ENCODE assay signal across 15 cellular contexts in genomic region chr6:11876934-11877433, GRCh38.
A peak's percentile ranks its signal among the peaks of the same experiment; 100 is the strongest.
DNase-seq lines count a peak whose midpoint lies in the region; ATAC-seq and TF ChIP-seq lines count a peak whose summit lies in the region.
"Had no signal": no experiment of that assay in that cellular context is flagged by ENCODE, and none has a peak within 500 bp of the region (broad histone marks: within the 10 kb centered on the region; RNA-seq: fewer than 3 reads in every experiment).

No MANE protein-coding gene starts in this region.

- WGBS in thyroid gland, 2 donors = 88 to 92% methylated on average over 10 of the region's 10 CpGs

- H3K36me3 ChIP-seq in thyroid gland = no peaks in the 10 kb centered on the region

- POLR2A ChIA-PET in activated CD4-positive, alpha-beta T cell treated with anti-CD3 and anti-CD28 coated beads, Interleukin-2, amount 10 ng/mL, durations not matched to agents 7 days and 5 days (lab: Charles Lee) = no interaction called here

- H3K27me3 ChIP-seq in thyroid gland = no peaks in the 10 kb centered on the region

- ATAC-seq in HG02610 (IDR thresholded peaks at IDR 0.05; ENCODE audit: unreplicated experiment) (peak; percentile 79), HG03460 (IDR thresholded peaks at IDR 0.05; ENCODE audit: unreplicated experiment) (peak; percentile 85)
- ATAC-seq: sciatic nerve, T-cell had no signal

- peaks cover 3% of the 10 kb centered on the region for H3K9me3 Mint-ChIP-seq in activated CD4-positive, alpha-beta T cell treated with anti-CD3 and anti-CD28 coated beads, Interleukin-2, amount 10 ng/mL, durations not matched to agents 7 days and 5 days

- H3K27ac Mint-ChIP-seq in activated CD4-positive, alpha-beta T cell treated with anti-CD3 and anti-CD28 coated beads, Interleukin-2, amount 10 ng/mL, durations not matched to agents 7 days and 5 days = no peak overlapping the region
- H3K27ac Mint-ChIP-seq: H9, T-cell had no signal

- H3K4me1 Mint-ChIP-seq in activated CD4-positive, alpha-beta T cell treated with anti-CD3 and anti-CD28 coated beads, Interleukin-2, amount 10 ng/mL, durations not matched to agents 7 days and 5 days = no peaks in the 10 kb centered on the region

- no peak overlapping the region for H3K27ac ChIP-seq in thyroid gland

- CTCF ChIA-PET in activated CD4-positive, alpha-beta T cell treated with anti-CD3 and anti-CD28 coated beads, Interleukin-2, amount 10 ng/mL, durations not matched to agents 7 days and 5 days (lab: Charles Lee) = no interaction called here

- no peaks in the 10 kb centered on the region for H3K36me3 Mint-ChIP-seq in activated CD4-positive, alpha-beta T cell treated with anti-CD3 and anti-CD28 coated beads, Interleukin-2, amount 10 ng/mL, durations not matched to agents 7 days and 5 days (ENCODE audit: low read depth)
- H3K36me3 Mint-ChIP-seq: T-cell had no signal

- H3K27me3 Mint-ChIP-seq in activated CD4-positive, alpha-beta T cell treated with anti-CD3 and anti-CD28 coated beads, Interleukin-2, amount 10 ng/mL, durations not matched to agents 7 days and 5 days = no peaks in the 10 kb centered on the region

- no peak overlapping the region for H3K4me3 Mint-ChIP-seq in activated CD4-positive, alpha-beta T cell treated with anti-CD3 and anti-CD28 coated beads, Interleukin-2, amount 10 ng/mL, durations not matched to agents 7 days and 5 days
- H3K4me3 Mint-ChIP-seq: H9, T-cell had no signal

- no peak overlapping the region for H3K4me3 ChIP-seq in thyroid gland (replicated peaks in 1 of 3)

- no peak for TF ChIP-seq POLR2A in thyroid gland (IDR thresholded peaks at IDR 0.05)

- peaks cover 0 to 12% of the 10 kb centered on the region in 2 donors for H3K4me1 ChIP-seq in thyroid gland

- TF ChIP-seq CTCF in thyroid gland (IDR thresholded peaks at IDR 0.05) = no peak

- DNase-seq in NOMO-1 treated with DMSO at 0.1 percent for 48 hours (lab: John Stamatoyannopoulos, UW; ENCODE audit: unreplicated experiment) (peak; percentile 44), NOMO-1 treated with dmso at 0.1 percent for 144 hours (lab: John Stamatoyannopoulos, UW; ENCODE audit: unreplicated experiment) (no peak), NCI-H187 (lab: John Stamatoyannopoulos, UW) (no peak), thyroid gland (no peak), NCI-H524 (lab: John Stamatoyannopoulos, UW) (no peak)
- DNase-seq in activated CD4-positive, alpha-beta T cell treated with anti-CD3 and anti-CD28 coated beads, Interleukin-2, amount 10 ng/mL, durations not matched to agents 7 days and 5 days = no peak
- DNase-seq: DMS153; effector CD8-positive, alpha-beta T cell; H9; Karpas-422; NCI-H748 treated with DMSO at 0.1 percent for 48 hours; T-cell had no signal

- intact Hi-C loops in thyroid gland (cut with DNase I) = no loop called here

- no peaks in the 10 kb centered on the region for H3K9me3 ChIP-seq in thyroid gland
